ENCODE assay signal across 13 cellular contexts in genomic region chr3:30473374-30474051, GRCh38.
A peak's percentile ranks its signal among the peaks of the same experiment; 100 is the strongest.
DNase-seq lines count a peak whose midpoint lies in the region; ATAC-seq and TF ChIP-seq lines count a peak whose summit lies in the region.
"Had no signal": no experiment of that assay in that cellular context is flagged by ENCODE, and none has a peak within 500 bp of the region (broad histone marks: within the 10 kb centered on the region; RNA-seq: fewer than 3 reads in every experiment).

No MANE protein-coding gene starts in this region.

- no peak overlapping the region for H3K4me3 Mint-ChIP-seq in MCF 10A (ENCODE audit: unreplicated experiment)

- peak overlapping the region in 4 of 5 donors; percentile 21 to 53 (median 46) for H3K27ac ChIP-seq in stomach
- no peak overlapping the region for H3K27ac ChIP-seq in OCI-LY7 (ENCODE audit: low read depth, low read length, poor library complexity, severe bottlenecking)
- H3K27ac ChIP-seq: SK-N-MC had no signal

- H3K79me2 ChIP-seq in OCI-LY7 (ENCODE audit: insufficient read depth, low read depth, low read length), result no peaks in the 10 kb centered on the region

- ATAC-seq in GM19455 (IDR thresholded peaks at IDR 0.05; ENCODE audit: unreplicated experiment) (no peak), HG02840 (IDR thresholded peaks at IDR 0.05; ENCODE audit: low FRiP score, unreplicated experiment) (no peak)
- ATAC-seq: K562 had no signal

- no peak overlapping the region for H3K4me2 ChIP-seq in OCI-LY7 (ENCODE audit: low read length)
- H3K4me2 ChIP-seq: smooth muscle cell had no signal

- H3K9me2 ChIP-seq in OCI-LY7 (ENCODE audit: insufficient read depth, low read length), result no peaks in the 10 kb centered on the region

- no peak for TF ChIP-seq EP300 in stomach (IDR thresholded peaks at IDR 0.05)

- CTCF ChIA-PET in MCF 10A (lab: Yijun Ruan, JAX), result interaction anchor here (0.6 to 0.7 kb wide), 2 partner anchors 136 to 215 kb away, joined by 3 read pairs; no protein-coding TSS in a partner anchor
- CTCF ChIA-PET in HEK293T (lab: Yijun Ruan, JAX), result no interaction called here
- CTCF ChIA-PET in OCI-LY7 (lab: Charles Lee; ENCODE audit: unreplicated experiment), result no interaction called here

- peak overlapping the region; percentile 13 for H3K27ac Mint-ChIP-seq in MCF 10A (ENCODE audit: low read depth, unreplicated experiment)

- H3K9me3 ChIP-seq in stomach, result no peaks in the 10 kb centered on the region
- no peaks in the 10 kb centered on the region for H3K9me3 ChIP-seq in OCI-LY7 (ENCODE audit: low read length)

- H2AFZ ChIP-seq in OCI-LY7 (ENCODE audit: low read length), result no peak overlapping the region

- DNase-seq in HuH-7.5 (ENCODE audit: low spot score), result peak; percentile 19
- peak; percentile 46 for DNase-seq in MCF 10A (ENCODE audit: unreplicated experiment)
- DNase-seq in iris pigment epithelial cell (ENCODE audit: low read depth), result peak; percentile 86
- no peak for DNase-seq in stomach
- DNase-seq in HEK293T (ENCODE audit: extremely low spot score), result no peak
- no peak for DNase-seq in OCI-LY7 (ENCODE audit: low spot score)
- DNase-seq: foreskin melanocyte, NCI-H446 had no signal

- peaks cover 50% of the 10 kb centered on the region for H3K4me1 Mint-ChIP-seq in MCF 10A (ENCODE audit: insufficient read depth, unreplicated experiment)

- POLR2A ChIA-PET in MCF 10A (lab: Yijun Ruan, JAX) (interaction anchor here (1.1 to 1.8 kb wide), 3 partner anchors 26 to 125 kb away, joined by 3 to 5 read pairs (median 3); no protein-coding TSS in a partner anchor), HEK293T (lab: Yijun Ruan, JAX) (no interaction called here), OCI-LY7 (lab: Charles Lee) (interaction anchor here (1.7 kb wide), 1 partner anchor 19 kb away, joined by 4 read pairs; no protein-coding TSS in a partner anchor)

- H3K27me3 ChIP-seq in stomach, result no peaks in the 10 kb centered on the region

- no peak for TF ChIP-seq POLR2A in stomach (IDR thresholded peaks at IDR 0.05)

- no TSS peak for BruUV-seq in MCF 10A (replicated peaks; lab: Mats Ljungman, UMichigan)
- BruUV-seq in OCI-LY7 (replicated peaks; lab: Mats Ljungman, UMichigan), result no TSS peak

- intact Hi-C loops in MCF 10A (cut with micrococcal nuclease), result no loop called here
- intact Hi-C loops in stomach (cut with DNase I; ENCODE audit: low total_unique reads), result no loop called here
- intact Hi-C loops in OCI-LY7 (cut with micrococcal nuclease; ENCODE audit: unreplicated experiment), result no loop called here

- H3K9me3 Mint-ChIP-seq in MCF 10A (ENCODE audit: unreplicated experiment), result no peaks in the 10 kb centered on the region

- H3K4me1 ChIP-seq in stomach (peaks cover 0 to 28% (median 13%) of the 10 kb centered on the region in 4 donors), OCI-LY7 (ENCODE audit: insufficient read depth, low read length, poor library complexity, severe bottlenecking) (no peaks in the 10 kb centered on the region)

- H3K36me3 ChIP-seq in stomach (no peaks in the 10 kb centered on the region), OCI-LY7 (ENCODE audit: insufficient read depth, low read length) (no peaks in the 10 kb centered on the region)

- no peak for TF ChIP-seq CTCF in MCF 10A (IDR thresholded peaks at IDR 0.05; ENCODE audit: unreplicated experiment)
- no peak for TF ChIP-seq CTCF in stomach (IDR thresholded peaks at IDR 0.05)
- no peak for TF ChIP-seq CTCF in OCI-LY7 (conservative IDR thresholded peaks at IDR 0.05; ENCODE audit: low read length)

- no peaks in the 10 kb centered on the region for H3K36me3 Mint-ChIP-seq in MCF 10A (ENCODE audit: insufficient read depth, unreplicated experiment)

- H3K27me3 Mint-ChIP-seq in MCF 10A (ENCODE audit: insufficient read depth, unreplicated experiment), result no peaks in the 10 kb centered on the region

- no peaks in the 10 kb centered on the region for H4K20me1 ChIP-seq in OCI-LY7 (ENCODE audit: insufficient read depth, low read length)

- H3K4me3 ChIP-seq in stomach (no peak overlapping the region), OCI-LY7 (ENCODE audit: low read depth, low read length, poor library complexity, severe bottlenecking) (no peak overlapping the region)
- H3K4me3 ChIP-seq: K562, SK-N-MC, smooth muscle cell had no signal

- 84 to 94% (median 87%) methylated on average over 3 of the region's 3 CpGs for WGBS in stomach, 5 donors

TF ChIP-seq in HEK293T, 16 proteins besides CTCF, POLR2A, EP300 and RAD21:
- no peak for TF ChIP-seq FOXK2 (IDR thresholded peaks at IDR 0.05)
- no peak for TF ChIP-seq ARNT (IDR thresholded peaks at IDR 0.05)
- no peak for TF ChIP-seq HDGF (IDR thresholded peaks at IDR 0.05; ENCODE audit: borderline replicate concordance)
- no peak for TF ChIP-seq ELF4 (IDR thresholded peaks at IDR 0.05)
- TF ChIP-seq TARDBP (IDR thresholded peaks at IDR 0.05), result no peak
- TF ChIP-seq SP1 (IDR thresholded peaks at IDR 0.05), result no peak

Comparison
In these comparisons a context has a peak if more than half of its experiments do, and no peak if none do; other contexts are left out.
1. DNase-seq: peak in HuH-7.5 (single experiment), MCF 10A (single experiment) and iris pigment epithelial cell (single experiment); none in stomach (single experiment), HEK293T (single experiment) and OCI-LY7 (single experiment).